ENCODE assay signal across 8 cellular contexts in genomic region chr7:24979863-24980694, GRCh38. TPM values are rescaled to one million over a fixed set of nuclear protein-coding genes. Genes with fewer than 3 reads are reported as not detected.
DNase-seq lines count a peak whose midpoint lies in the region.

TSS of gene OSBPL3 (minus strand) at chr7:24980178. CDS start at chr7:24892472, 87,706 bp downstream.

- peak within 1 kb of the TSS; percentile 86 for H3K23ac ChIP-seq in neuronal stem cell (ENCODE audit: low read depth, low read length, poor library complexity)

- H3K14ac ChIP-seq in neuronal stem cell (ENCODE audit: low read length) = no peak within 1 kb of the TSS

- H3K9me3 ChIP-seq in ES-I3 (ENCODE audit: control insufficient read depth, insufficient read depth, low read length) (no peaks in the 10 kb centered on the region), MG63 (no peaks in the 10 kb centered on the region), neuronal stem cell (replicated peaks in 1 of 2; ENCODE audit: control insufficient read depth in 2 of 2, insufficient read depth in 1 of 2, low read depth in 1 of 2, low read length in 2 of 2) (peaks cover 7 to 10% of the 10 kb centered on the region in 2 donors), subcutaneous abdominal adipose tissue (ENCODE audit: control insufficient read depth in 5 of 5, low read length in 5 of 5) (no peaks in the 10 kb centered on the region)

- H2AK5ac ChIP-seq in neuronal stem cell (ENCODE audit: low read depth, low read length) = peak within 1 kb of the TSS; percentile 25

- peak within 1 kb of the TSS; percentile 92 for H2AFZ ChIP-seq in neuronal stem cell (ENCODE audit: low read length)

- peak within 1 kb of the TSS; percentile 78 for H2BK15ac ChIP-seq in neuronal stem cell (ENCODE audit: low read length)

- no peak within 1 kb of the TSS for H2BK12ac ChIP-seq in neuronal stem cell (ENCODE audit: low read length)

- peak within 1 kb of the TSS; percentile 75 for H3K4me2 ChIP-seq in neuronal stem cell (ENCODE audit: insufficient read depth, low read length, poor library complexity, severe bottlenecking)

- no peak within 1 kb of the TSS for H2BK120ac ChIP-seq in neuronal stem cell (ENCODE audit: low read depth, low read length)

- no peaks in the 10 kb centered on the region for H3K36me3 ChIP-seq in ES-I3 (ENCODE audit: insufficient read depth, low read length)
- no peaks in the 10 kb centered on the region for H3K36me3 ChIP-seq in H7 (replicated peaks; ENCODE audit: control insufficient read depth, insufficient read depth, low read length)
- H3K36me3 ChIP-seq in MG63 = no peaks in the 10 kb centered on the region
- no peaks in the 10 kb centered on the region for H3K36me3 ChIP-seq in neuronal stem cell (replicated peaks in 1 of 2; ENCODE audit: control insufficient read depth in 2 of 2, insufficient read depth in 2 of 2, low read length in 2 of 2)
- H3K36me3 ChIP-seq in subcutaneous abdominal adipose tissue (ENCODE audit: control insufficient read depth in 5 of 5, insufficient read depth in 5 of 5, low read length in 5 of 5) = no peaks in the 10 kb centered on the region

- peak within 1 kb of the TSS; percentile 4 for H4K8ac ChIP-seq in neuronal stem cell (ENCODE audit: low read depth, low read length)

- peak within 1 kb of the TSS; percentile 93 for H3K18ac ChIP-seq in neuronal stem cell (ENCODE audit: low read length)

- H3K9ac ChIP-seq in ES-I3 (ENCODE audit: low read depth, low read length) (peak within 1 kb of the TSS; percentile 74), neuronal stem cell (ENCODE audit: low read depth, low read length, poor library complexity) (peak within 1 kb of the TSS; percentile 90), subcutaneous abdominal adipose tissue (ENCODE audit: low read length in 5 of 5) (peak within 1 kb of the TSS; percentile 13 to 91 (median 76))

- H3K4me3 ChIP-seq in H7 (ENCODE audit: insufficient read depth, low read depth, low read length) (peak within 1 kb of the TSS; percentile 73), MG63 (peak within 1 kb of the TSS; percentile 95), neuronal stem cell (ENCODE audit: low read length in 2 of 2) (peak within 1 kb of the TSS; percentile 68 to 89), subcutaneous abdominal adipose tissue (ENCODE audit: low read depth in 1 of 5, low read length in 5 of 5) (peak within 1 kb of the TSS; percentile 88 to 98 (median 94))

- peak; percentile 98 for DNase-seq in H7
- peak; percentile 92 for DNase-seq in MG63
- DNase-seq in SIG-M5 treated with dmso at 0.1 percent for 504 hours (lab: John Stamatoyannopoulos, UW; ENCODE audit: unreplicated experiment) = peak; percentile 89
- DNase-seq in activated gamma-delta T cell treated with Interleukin-2 at 50 U/mL for 16 hours = peak; percentile 93
- peak; percentile 85 for DNase-seq in foreskin melanocyte
- DNase-seq in neuronal stem cell (ENCODE audit: low spot score) = peak; percentile 97

- H3K4me1 ChIP-seq in ES-I3 (ENCODE audit: insufficient read depth, low read length) (peaks cover 24% of the 10 kb centered on the region), neuronal stem cell (ENCODE audit: control insufficient read depth in 2 of 2, insufficient read depth in 1 of 2, low read depth in 1 of 2, low read length in 2 of 2) (peaks cover 12% of the 10 kb centered on the region in 2 donors), subcutaneous abdominal adipose tissue (ENCODE audit: control insufficient read depth in 5 of 5, insufficient read depth in 5 of 5, low read length in 5 of 5) (peaks cover 0 to 43% (median 31%) of the 10 kb centered on the region in 5 donors)

- peak within 1 kb of the TSS; percentile 33 for H2BK5ac ChIP-seq in neuronal stem cell (ENCODE audit: low read length)

- H3K27me3 ChIP-seq in H7 (ENCODE audit: control insufficient read depth, insufficient read depth, low read length) (peaks cover 27% of the 10 kb centered on the region), MG63 (no peaks in the 10 kb centered on the region), neuronal stem cell (ENCODE audit: control insufficient read depth in 3 of 3, insufficient read depth in 3 of 3, low read depth in 1 of 3, low read length in 3 of 3) (peaks cover 0 to 29% (median 11%) of the 10 kb centered on the region in 3 experiments), subcutaneous abdominal adipose tissue (ENCODE audit: control insufficient read depth in 5 of 5, insufficient read depth in 4 of 5, low read length in 5 of 5) (peaks cover 0 to 4% (median 0%) of the 10 kb centered on the region in 5 donors)

- no peak within 1 kb of the TSS for H3K4ac ChIP-seq in neuronal stem cell (ENCODE audit: low read length)

- peak within 1 kb of the TSS; percentile 24 for H3K27ac ChIP-seq in neuronal stem cell (replicated peaks; ENCODE audit: low read length)
- H3K27ac ChIP-seq in subcutaneous abdominal adipose tissue (ENCODE audit: low read depth, low read length) = peak within 1 kb of the TSS; percentile 61

- H3K79me1 ChIP-seq in neuronal stem cell (ENCODE audit: low read depth, low read length) = no peaks in the 10 kb centered on the region

- H4K91ac ChIP-seq in neuronal stem cell (ENCODE audit: low read depth, low read length, poor library complexity) = no peak within 1 kb of the TSS

- no CpG with 5 or more reads among the region's 81 CpGs for WGBS in neuronal stem cell (ENCODE audit: extremely low coverage in 2 of 2, insufficient read length in 2 of 2, insufficient replicate concordance in 1 of 2), 2 donors

RNA-seq across cellular contexts. Expression of gene OSBPL3, which starts in this region (rescaled TPM):
- total RNA-seq in H7 (2014; rRNA removed; shearing (Covaris generic)) = 8.8 and 9.3 TPM in 2 replicates
- 2.3 and 5.6 TPM in 2 replicates for total RNA-seq in MG63 (2014; rRNA removed; shearing (Covaris generic); ENCODE audit: low replicate concordance)
- polyA plus RNA-seq in neuronal stem cell (2013, experiment 1 of 2) = 3.2 TPM
- polyA plus RNA-seq in neuronal stem cell (2013, experiment 2 of 2) = 2.9 TPM

Comparison
In these comparisons a context has a peak if more than half of its experiments do, and no peak if none do; other contexts are left out.
1. Peak in every context shown above with its lines: DNase-seq, H3K4me3 ChIP-seq and H3K27ac ChIP-seq.